ENCODE assay signal across 28 cellular contexts in the genomic region with DNA sequence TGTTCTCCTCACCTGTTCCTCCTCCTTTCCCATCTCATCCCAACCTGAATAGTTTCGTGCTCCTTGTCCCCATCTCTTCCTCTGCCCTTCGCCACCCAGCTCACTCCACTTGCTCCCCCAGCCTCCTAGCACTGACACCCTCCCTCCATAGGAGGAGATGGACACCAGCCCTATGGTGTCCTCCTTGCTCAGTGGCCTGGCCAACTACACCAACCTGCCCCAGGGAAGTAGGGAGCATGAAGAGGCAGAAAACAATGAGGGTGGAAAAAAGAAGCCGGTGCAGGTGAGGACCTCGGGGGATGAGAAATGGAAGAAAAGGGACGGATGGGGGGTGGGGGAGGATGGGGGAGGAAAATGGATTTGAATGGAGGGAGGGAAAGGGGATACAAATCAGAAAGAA. TPM values are rescaled to one million over a fixed set of nuclear protein-coding genes. Genes with fewer than 3 reads are reported as not detected.
A peak's percentile ranks its signal among the peaks of the same experiment; 100 is the strongest.
DNase-seq lines count a peak whose midpoint lies in the region; ATAC-seq, FAIRE-seq and TF ChIP-seq lines count a peak whose summit lies in the region.
"Had no signal": no experiment of that assay in that cellular context is flagged by ENCODE, and none has a peak within 500 bp of the region (broad histone marks: within the 10 kb centered on the region; RNA-seq: fewer than 3 reads in every experiment).

No MANE protein-coding gene starts in this region.

- no peak overlapping the region for H3K4ac ChIP-seq in neuronal stem cell (ENCODE audit: low read length)
- no peak overlapping the region for H3K4ac ChIP-seq in mesenchymal stem cell (ENCODE audit: low read depth in 1 of 2, low read length in 2 of 2)

- H3K27me3 ChIP-seq in neuronal stem cell (ENCODE audit: control insufficient read depth in 3 of 3, insufficient read depth in 3 of 3, low read depth in 1 of 3, low read length in 3 of 3) (peaks cover 11 to 73% (median 53%) of the 10 kb centered on the region in 3 experiments), foreskin keratinocyte (peaks cover 61% of the 10 kb centered on the region), mesenchymal stem cell (ENCODE audit: control insufficient read depth in 1 of 2, insufficient read depth in 1 of 2, low read length in 2 of 2) (peaks cover 68 to 72% of the 10 kb centered on the region in 2 experiments)

- no peak overlapping the region for H3K4me2 ChIP-seq in neuronal stem cell (ENCODE audit: insufficient read depth, low read length, poor library complexity, severe bottlenecking)
- no peak overlapping the region for H3K4me2 ChIP-seq in mesenchymal stem cell (ENCODE audit: low read length, poor library complexity, severe bottlenecking)
- H3K4me2 ChIP-seq: BLaER1 had no signal

- H3K4me1 ChIP-seq in neuronal stem cell (ENCODE audit: control insufficient read depth in 2 of 2, insufficient read depth in 1 of 2, low read depth in 1 of 2, low read length in 2 of 2) (peaks cover 0 to 2% of the 10 kb centered on the region in 2 donors), foreskin keratinocyte (no peaks in the 10 kb centered on the region), mesenchymal stem cell (ENCODE audit: control insufficient read depth, insufficient read depth, low read depth, low read length) (peaks cover 7% of the 10 kb centered on the region)

- H3K79me1 ChIP-seq in neuronal stem cell (ENCODE audit: low read depth, low read length), result no peaks in the 10 kb centered on the region
- H3K79me1 ChIP-seq in mesenchymal stem cell (replicated peaks; ENCODE audit: low read length, poor library complexity, severe bottlenecking), result no peaks in the 10 kb centered on the region

- H4K91ac ChIP-seq in neuronal stem cell (ENCODE audit: low read depth, low read length, poor library complexity) (no peak overlapping the region), mesenchymal stem cell (ENCODE audit: low read length) (no peak overlapping the region)

- H3K18ac ChIP-seq in neuronal stem cell (ENCODE audit: low read length) (no peak overlapping the region), mesenchymal stem cell (ENCODE audit: low read depth in 1 of 2, low read length in 2 of 2) (no peak overlapping the region)

- DNase-seq in neuronal stem cell (ENCODE audit: low spot score), result no peak
- DNase-seq in foreskin keratinocyte, result no peak
- no peak for DNase-seq in urothelium cell line (ENCODE audit: low spot score)
- no peak for DNase-seq in mesenchymal stem cell
- DNase-seq: 8988T; ACHN; BE2C; C1 segment of cervical spinal cord; CD4-positive, alpha-beta memory T cell; CD4-positive, CD25-positive, alpha-beta regulatory T cell; CD8-positive, alpha-beta memory T cell; COR-L47; DMS 273 treated with DMSO at 0.1 percent for 48 hours; DMS153; DMS53; DND-41; EL; GDM1 had no signal

- H3K9ac ChIP-seq in neuronal stem cell (ENCODE audit: low read depth, low read length, poor library complexity) (no peak overlapping the region), mesenchymal stem cell (ENCODE audit: low read length) (no peak overlapping the region)
- H3K9ac ChIP-seq: BLaER1 had no signal

- FAIRE-seq in urothelium cell line (lab: Jason Lieb, UNC), result no peak
- FAIRE-seq: A204.1, GM12878, GM12892, GM18507 had no signal

- H3K23ac ChIP-seq in neuronal stem cell (ENCODE audit: low read depth, low read length, poor library complexity) (peak overlapping the region; percentile 57), mesenchymal stem cell (ENCODE audit: low read length in 2 of 2) (no peak overlapping the region)

- H3K27ac ChIP-seq in angular gyrus (ENCODE audit: low read depth, low read length) (peak overlapping the region; percentile 44), neuronal stem cell (replicated peaks; ENCODE audit: low read length) (no peak overlapping the region), foreskin keratinocyte (no peak overlapping the region), mesenchymal stem cell (ENCODE audit: low read length, poor library complexity, severe bottlenecking) (no peak overlapping the region)
- H3K27ac ChIP-seq: BLaER1 had no signal

- H3K4me3 ChIP-seq in neuronal stem cell (ENCODE audit: low read length in 2 of 2) (no peak overlapping the region), mesenchymal stem cell (ENCODE audit: insufficient read depth in 1 of 2, low read depth in 1 of 2, low read length in 2 of 2) (no peak overlapping the region)
- H3K4me3 ChIP-seq: BLaER1, GM12878 had no signal

- WGBS in neuronal stem cell (ENCODE audit: extremely low coverage in 2 of 2, insufficient read length in 2 of 2, insufficient replicate concordance in 1 of 2), 2 donors, result 100% methylated on average over 1 of the region's 5 CpGs; no CpG with 5 or more reads in 1 of the 2 donors
- 53% methylated on average over 5 of the region's 5 CpGs for WGBS in mesenchymal stem cell

- H3K9me3 ChIP-seq in neuronal stem cell (replicated peaks in 1 of 2; ENCODE audit: control insufficient read depth in 2 of 2, insufficient read depth in 1 of 2, low read depth in 1 of 2, low read length in 2 of 2) (peaks cover 0 to 2% of the 10 kb centered on the region in 2 donors), mesenchymal stem cell (ENCODE audit: control insufficient read depth, low read length) (no peaks in the 10 kb centered on the region)
- H3K9me3 ChIP-seq: BE2C, BLaER1 had no signal

- H2AFZ ChIP-seq in neuronal stem cell (ENCODE audit: low read length) (no peak overlapping the region), mesenchymal stem cell (ENCODE audit: low read depth, low read length) (no peak overlapping the region)

- no peak overlapping the region for H3K14ac ChIP-seq in neuronal stem cell (ENCODE audit: low read length)
- H3K14ac ChIP-seq in mesenchymal stem cell (ENCODE audit: low read length in 2 of 2), result no peak overlapping the region

- H4K8ac ChIP-seq in neuronal stem cell (ENCODE audit: low read depth, low read length), result no peak overlapping the region
- no peak overlapping the region for H4K8ac ChIP-seq in mesenchymal stem cell (ENCODE audit: low read length)

- no peaks in the 10 kb centered on the region for H3K36me3 ChIP-seq in neuronal stem cell (replicated peaks in 1 of 2; ENCODE audit: control insufficient read depth in 2 of 2, insufficient read depth in 2 of 2, low read length in 2 of 2)
- H3K36me3 ChIP-seq in mesenchymal stem cell (ENCODE audit: control insufficient read depth in 1 of 2, insufficient read depth in 2 of 2, low read depth in 1 of 2, low read length in 2 of 2), result no peaks in the 10 kb centered on the region
- H3K36me3 ChIP-seq: BE2C, BLaER1 had no signal

- ATAC-seq in foreskin keratinocyte, result no peak
- ATAC-seq: GM12878 had no signal

- no peak overlapping the region for H2BK12ac ChIP-seq in neuronal stem cell (ENCODE audit: low read length)
- H2BK12ac ChIP-seq in mesenchymal stem cell (ENCODE audit: low read length in 2 of 2), result no peak overlapping the region

- H2BK120ac ChIP-seq in neuronal stem cell (ENCODE audit: low read depth, low read length) (no peak overlapping the region), mesenchymal stem cell (ENCODE audit: low read depth, low read length) (no peak overlapping the region)

- H2BK5ac ChIP-seq in neuronal stem cell (ENCODE audit: low read length), result no peak overlapping the region
- H2BK5ac ChIP-seq in mesenchymal stem cell (ENCODE audit: low read depth, low read length, poor library complexity, severe bottlenecking), result no peak overlapping the region

- H2AK5ac ChIP-seq in neuronal stem cell (ENCODE audit: low read depth, low read length) (no peak overlapping the region), mesenchymal stem cell (ENCODE audit: low read length, severe bottlenecking) (no peak overlapping the region)

- no peak for TF ChIP-seq CTCF in foreskin keratinocyte (conservative IDR thresholded peaks at IDR 0.05)

- H2BK15ac ChIP-seq in neuronal stem cell (ENCODE audit: low read length) (no peak overlapping the region), mesenchymal stem cell (ENCODE audit: low read depth, poor library complexity, severe bottlenecking) (no peak overlapping the region)

RNA-seq across cellular contexts. Expression of gene SLC12A5, which starts 6.2 kb away (rescaled TPM):
- polyA plus RNA-seq in neuronal stem cell (2013, experiment 1 of 2), result 8.5 TPM
- polyA plus RNA-seq in neuronal stem cell (2013, experiment 2 of 2), result 6.5 TPM
- total RNA-seq in foreskin keratinocyte, result 1.7 and 3.2 TPM in 2 replicates
- 3.6 and 5.9 TPM in 2 replicates for polyA plus RNA-seq in foreskin keratinocyte
- polyA plus RNA-seq in mesenchymal stem cell (2013, experiment 1 of 2), result 8.0 TPM
- 8.4 TPM for polyA plus RNA-seq in mesenchymal stem cell (2013, experiment 2 of 2)
- total RNA-seq: CD4-positive, alpha-beta memory T cell; CD4-positive, CD25-positive, alpha-beta regulatory T cell; CD8-positive, alpha-beta memory T cell; Daoy had no signal
- polyA plus RNA-seq: CD14-positive monocyte; CD4-positive, alpha-beta memory T cell; CD4-positive, CD25-positive, alpha-beta regulatory T cell; CD8-positive, alpha-beta memory T cell had no signal

RNA-seq across cellular contexts. Expression of gene MMP9, which starts 26.5 kb away (rescaled TPM):
- polyA plus RNA-seq in neuronal stem cell (2013, experiment 1 of 2), result 0.18 TPM
- polyA plus RNA-seq in neuronal stem cell (2013, experiment 2 of 2), result 0.18 TPM
- total RNA-seq in foreskin keratinocyte, result 40.5 and 266 TPM in 2 replicates
- 44.4 and 338 TPM in 2 replicates for polyA plus RNA-seq in foreskin keratinocyte
- not detected for polyA plus RNA-seq in mesenchymal stem cell (2013, experiment 1 of 2)
- not detected for polyA plus RNA-seq in mesenchymal stem cell (2013, experiment 2 of 2)
- total RNA-seq: G401 had no signal
- polyA plus RNA-seq: AG04450; CD4-positive, alpha-beta memory T cell; CD4-positive, CD25-positive, alpha-beta regulatory T cell; CD8-positive, alpha-beta memory T cell had no signal

RNA-seq across cellular contexts. Expression of gene NCOA5, which starts 54.5 kb away (rescaled TPM):
- polyA plus RNA-seq in neuronal stem cell (2013, experiment 1 of 2), result 15.5 TPM
- polyA plus RNA-seq in neuronal stem cell (2013, experiment 2 of 2), result 15.9 TPM
- total RNA-seq in foreskin keratinocyte, result 22.9 and 24.9 TPM in 2 replicates
- 14.2 and 17.2 TPM in 2 replicates for polyA plus RNA-seq in foreskin keratinocyte
- 13.9 TPM for polyA plus RNA-seq in mesenchymal stem cell (2013, experiment 1 of 2)
- 13.6 TPM for polyA plus RNA-seq in mesenchymal stem cell (2013, experiment 2 of 2)
